17 cellular contexts compared by ENCODE assay signal in genomic region chrX:110944793-110945466, GRCh38.
DNase-seq lines count a peak whose midpoint lies in the region; ATAC-seq, FAIRE-seq and TF ChIP-seq lines count a peak whose summit lies in the region.
"Had no signal": no experiment of that assay in that cellular context is flagged by ENCODE, and none has a peak within 500 bp of the region (broad histone marks: within the 10 kb centered on the region; RNA-seq: fewer than 3 reads in every experiment).

No MANE protein-coding gene starts in this region.

- peak overlapping the region; percentile 68 for H4K8ac ChIP-seq in H1 (ENCODE audit: extremely low read depth, insufficient read depth, low read length)

- peak overlapping the region; percentile 62; the same call in 1 of the 2 replicates for H2AFZ ChIP-seq in H1 (ENCODE audit: low read length)

- H3K4me3 ChIP-seq in A549 (no peak overlapping the region), H1 (ENCODE audit: extremely low read depth in 1 of 4, insufficient read depth in 2 of 4, low read depth in 3 of 4, low read length in 4 of 4) (peak overlapping the region; percentile 53 to 75 (median 64))

- H2AK5ac ChIP-seq in H1 (ENCODE audit: low read depth, low read length), result no peak overlapping the region

- peak overlapping the region; percentile 7 for H3K18ac ChIP-seq in H1 (ENCODE audit: extremely low read depth, low read length)

- no peaks in the 10 kb centered on the region for H3K36me3 Mint-ChIP-seq in mesothelial cell of epicardium
- H3K36me3 Mint-ChIP-seq: naive thymus-derived CD8-positive, alpha-beta T cell had no signal

- FAIRE-seq in A549 (lab: Jason Lieb, UNC), result peak; percentile 7
- FAIRE-seq in H1 (lab: Jason Lieb, UNC), result no peak

- H3K4me1 ChIP-seq in A549 (no peaks in the 10 kb centered on the region), H1 (replicated peaks in 1 of 4; ENCODE audit: control insufficient read depth in 3 of 4, insufficient read depth in 4 of 4, low read length in 3 of 4) (peaks cover 0 to 6% (median 0%) of the 10 kb centered on the region in 4 experiments; a peak in 1 of 7 replicates)

- TF ChIP-seq POLR2A in A549 (IDR thresholded peaks at IDR 0.05; ENCODE audit: low read length) (no peak), H1 (IDR thresholded peaks at IDR 0.05; ENCODE audit: control extremely low read depth in 1 of 2, low read depth in 2 of 2, low read length in 2 of 2) (peak in 1 of 2 experiments; percentile 18; a peak in 1 of 3 replicates)

- CTCF ChIA-PET in A549 (lab: Yijun Ruan, JAX), result no interaction called here
- CTCF ChIA-PET in H1 (lab: Charles Lee; ENCODE audit: partially characterized antibody), result interaction anchor here (0.7 to 1.3 kb wide), 5 partner anchors 21 to 97 kb away, joined by 3 to 4 read pairs (median 4); no protein-coding TSS in a partner anchor

- no peaks in the 10 kb centered on the region for H3K9me3 ChIP-seq in A549
- no peaks in the 10 kb centered on the region for H3K9me3 ChIP-seq in H1 (ENCODE audit: insufficient read depth in 2 of 2, low read depth in 1 of 2, low read length in 1 of 2)

- H4K91ac ChIP-seq in H1 (replicated peaks; ENCODE audit: insufficient read length, low read length), result peak overlapping the region; percentile 30

- H3K4me2 ChIP-seq in A549 (no peak overlapping the region), H1 (ENCODE audit: insufficient read depth in 1 of 2, low read depth in 2 of 2, low read length in 2 of 2) (peak overlapping the region; percentile 93 to 99)

- 0 out of 2 replicates have a peak overlapping the region, but pooled peaks have one; percentile 60 for H2BK12ac ChIP-seq in H1 (ENCODE audit: low read depth, low read length)

- no peak for TF ChIP-seq RAD21 in A549 (conservative IDR thresholded peaks at IDR 0.05 in 1 of 2, IDR thresholded peaks at IDR 0.05 in 1 of 2)
- no peak for TF ChIP-seq RAD21 in H1 (IDR thresholded peaks at IDR 0.05 in 1 of 2, conservative IDR thresholded peaks at IDR 0.05 in 1 of 2; ENCODE audit: low read depth in 2 of 2, low read length in 2 of 2)

- H3K4ac ChIP-seq in H1 (replicated peaks; ENCODE audit: insufficient read length, low read depth, low read length), result peak overlapping the region; percentile 69

- H3K9me3 Mint-ChIP-seq in mesothelial cell of epicardium, result no peaks in the 10 kb centered on the region
- H3K9me3 Mint-ChIP-seq: naive thymus-derived CD8-positive, alpha-beta T cell; stimulated activated naive CD8-positive, alpha-beta T cell treated with anti-CD3 and anti-CD28 coated beads, Interleukin-15, amount 100 ng/mL, for 72 hours had no signal

- H3K14ac ChIP-seq in H1 (ENCODE audit: insufficient read length), result peak overlapping the region; percentile 77

- H2BK120ac ChIP-seq in H1 (replicated peaks; ENCODE audit: low read depth, low read length), result no peak overlapping the region

- no peak for ATAC-seq in A549
- no peak for ATAC-seq in HG03108 (IDR thresholded peaks at IDR 0.05; ENCODE audit: unreplicated experiment)
- ATAC-seq: naive thymus-derived CD8-positive, alpha-beta T cell; stimulated activated naive CD8-positive, alpha-beta T cell treated with anti-CD3 and anti-CD28 coated beads, Interleukin-15, amount 100 ng/mL, for 72 hours had no signal

- H3K56ac ChIP-seq in H1 (replicated peaks; ENCODE audit: insufficient read length, low read depth, low read length), result no peak overlapping the region

- H4K5ac ChIP-seq in H1 (ENCODE audit: insufficient read length, low read depth, low read length), result no peak overlapping the region

- no peak for TF ChIP-seq EP300 in A549 (IDR thresholded peaks at IDR 0.05)
- no peak for TF ChIP-seq EP300 in H1 (IDR thresholded peaks at IDR 0.05; ENCODE audit: borderline replicate concordance in 1 of 2, low read depth in 2 of 2, low read length in 2 of 2)

- TF ChIP-seq CTCF in A549 (IDR thresholded peaks at IDR 0.05) (no peak), H1 (IDR thresholded peaks at IDR 0.05; ENCODE audit: control extremely low read depth in 1 of 3, insufficient read depth in 1 of 3, low read depth in 1 of 3, low read length in 3 of 3) (no peak), mesothelial cell of epicardium (IDR thresholded peaks at IDR 0.05; ENCODE audit: unreplicated experiment) (no peak)

- no peaks in the 10 kb centered on the region for H4K20me1 ChIP-seq in H1 (replicated peaks in 1 of 2; ENCODE audit: control insufficient read depth in 1 of 2, insufficient read depth in 2 of 2, low read length in 2 of 2)

- H3K27ac ChIP-seq in A549 (no peak overlapping the region), H1 (ENCODE audit: low read depth, low read length) (no peak overlapping the region)

- no peak overlapping the region for H3K27ac Mint-ChIP-seq in mesothelial cell of epicardium
- H3K27ac Mint-ChIP-seq: B cell; naive thymus-derived CD8-positive, alpha-beta T cell had no signal

- H3K36me3 ChIP-seq in H1 (ENCODE audit: control insufficient read depth in 2 of 4, insufficient read depth in 4 of 4, low read length in 3 of 4), result no peaks in the 10 kb centered on the region

- no peaks in the 10 kb centered on the region for H3K79me2 ChIP-seq in H1 (ENCODE audit: control insufficient read depth in 1 of 2, insufficient read depth in 2 of 2, low read length in 2 of 2)

- H3K23ac ChIP-seq in H1 (ENCODE audit: insufficient read length), result no peak overlapping the region

- H3K79me1 ChIP-seq in H1 (ENCODE audit: low read depth, low read length), result no peaks in the 10 kb centered on the region

- no peak overlapping the region for H2BK5ac ChIP-seq in H1 (ENCODE audit: low read depth, low read length)

- peak overlapping the region; percentile 81; the same call in 1 of the 2 replicates for H2BK15ac ChIP-seq in H1 (ENCODE audit: low read length)

- peaks cover 5% of the 10 kb centered on the region; the same call in 1 of the 2 replicates for H3K23me2 ChIP-seq in H1 (ENCODE audit: low read depth, low read length)

- DNase-seq in A549 (ENCODE audit: low read depth in 1 of 2, low spot score in 1 of 2) (no peak), NCI-H1105 (lab: John Stamatoyannopoulos, UW) (peak; percentile 19), H1 (ENCODE audit: low read depth in 1 of 2, low spot score in 2 of 2) (peak in 1 of 2 experiments; percentile 53), mesothelial cell of epicardium (ENCODE audit: low spot score in 2 of 2, unreplicated experiment in 2 of 2) (no peak), NCI-H1048 (lab: John Stamatoyannopoulos, UW) (no peak), NCI-H187 treated with DMSO at 0.1 percent for 48 hours (lab: John Stamatoyannopoulos, UW) (no peak)
- no peak for DNase-seq in activated CD4-positive, alpha-beta T cell treated with anti-CD3 and anti-CD28 coated beads, Interleukin-2, amount 50 U/mL, for 4 hours
- DNase-seq: activated CD4-positive, alpha-beta T cell treated with anti-CD3 and anti-CD28 coated beads for 4 hours; activated gamma-delta T cell; dermis blood vessel endothelial cell; GDM1; IMR-90; naive thymus-derived CD8-positive, alpha-beta T cell; NCI-H446 treated with DMSO at 0.1 percent for 48 hours; stimulated activated naive CD8-positive, alpha-beta T cell treated with anti-CD3 and anti-CD28 coated beads, Interleukin-15, amount 100 ng/mL, for 72 hours had no signal

- H2BK20ac ChIP-seq in H1 (ENCODE audit: low read length), result no peak overlapping the region

- POLR2A ChIA-PET in A549 (lab: Yijun Ruan, JAX) (no interaction called here), H1 (lab: Charles Lee; ENCODE audit: partially characterized antibody) (interaction anchor here (0.7 to 2.0 kb wide), 4 partner anchors 10 to 67 kb away, joined by 3 to 7 read pairs (median 4); no protein-coding TSS in a partner anchor)

- H3K9ac ChIP-seq in H1 (replicated peaks in 1 of 4; ENCODE audit: extremely low read depth in 1 of 4, low read depth in 3 of 4, low read length in 3 of 4), result peak overlapping the region in 3 of 4 experiments; percentile 34 to 77 (median 56); a peak in 6 of 7 replicates

- peaks cover 89% of the 10 kb centered on the region for H3K27me3 Mint-ChIP-seq in mesothelial cell of epicardium (ENCODE audit: low read depth)

- H3K27me3 ChIP-seq in H1 (replicated peaks in 1 of 4; ENCODE audit: control insufficient read depth in 3 of 4, extremely low read depth in 1 of 4, insufficient read depth in 3 of 4, low read length in 3 of 4), result peaks cover 0 to 4% (median 0%) of the 10 kb centered on the region in 4 experiments; a peak in 1 of 7 replicates

- WGBS in A549 (ENCODE audit: missing lambda C conversion rate), result 7% methylated on average over 5 of the region's 19 CpGs
- 7% methylated on average over 10 of the region's 19 CpGs; no CpG with 5 or more reads in 1 of the 2 experiments for WGBS in H1 (ENCODE audit: extremely low coverage in 1 of 2, insufficient coverage in 1 of 2, insufficient read length in 1 of 2, insufficient replicate concordance in 2 of 2, low coverage in 1 of 2, low lambda C conversion rate in 2 of 2, missing lambda C conversion rate in 1 of 2), 2 experiments

- peaks cover 8% of the 10 kb centered on the region for H3K4me1 Mint-ChIP-seq in mesothelial cell of epicardium
- H3K4me1 Mint-ChIP-seq: B cell; stimulated activated naive CD8-positive, alpha-beta T cell treated with anti-CD3 and anti-CD28 coated beads, Interleukin-15, amount 100 ng/mL, for 72 hours had no signal

- peak overlapping the region; percentile 61 for H3K4me3 Mint-ChIP-seq in mesothelial cell of epicardium
- H3K4me3 Mint-ChIP-seq: B cell; naive thymus-derived CD8-positive, alpha-beta T cell; stimulated activated naive CD8-positive, alpha-beta T cell treated with anti-CD3 and anti-CD28 coated beads, Interleukin-15, amount 100 ng/mL, for 72 hours had no signal

TF ChIP-seq in A549, 52 proteins besides CTCF, POLR2A, EP300 and RAD21 (continues in another document):
- TF ChIP-seq HOXB5 (CRISPR knock-in tag; IDR thresholded peaks at IDR 0.05) (no peak), NR3C1 (IDR thresholded peaks at IDR 0.05) (no peak), NFE2L2 (conservative IDR thresholded peaks at IDR 0.05; ENCODE audit: low read length) (no peak), CBX8 (IDR thresholded peaks at IDR 0.05) (no peak), NPAS2 (CRISPR knock-in tag; IDR thresholded peaks at IDR 0.05; ENCODE audit: borderline replicate concordance) (no peak), FOSL2 (IDR thresholded peaks at IDR 0.05) (no peak), FOSL2 (CRISPR knock-in tag; IDR thresholded peaks at IDR 0.05) (no peak), ZNF302 (CRISPR knock-in tag; IDR thresholded peaks at IDR 0.05) (no peak), JUN (IDR thresholded peaks at IDR 0.05) (no peak)

TF ChIP-seq in H1, 55 proteins besides CTCF, POLR2A, EP300 and RAD21 (continues in another document):
- TF ChIP-seq NRF1 (IDR thresholded peaks at IDR 0.05; ENCODE audit: low read depth, low read length), result no peak
- TF ChIP-seq CTBP2 (IDR thresholded peaks at IDR 0.05; ENCODE audit: borderline replicate concordance, insufficient read depth, insufficient read length, low read length), result no peak
- TF ChIP-seq TEAD4 (IDR thresholded peaks at IDR 0.05; ENCODE audit: low read depth, low read length), result 0 out of 2 replicates have a peak, but pooled peaks have one; percentile 12
- peak; percentile 43 for TF ChIP-seq ASH2L (IDR thresholded peaks at IDR 0.05; ENCODE audit: low read length)
- no peak for TF ChIP-seq CHD2 (IDR thresholded peaks at IDR 0.05; ENCODE audit: low read length)
- TF ChIP-seq POLR2AphosphoS5 (IDR thresholded peaks at IDR 0.05; ENCODE audit: low read depth, low read length), result no peak; the same call in 1 of the 2 replicates
- TF ChIP-seq TAF7 (optimal IDR thresholded peaks at IDR 0.05; ENCODE audit: borderline replicate concordance, low read depth, low read length), result no peak
